In genomic region chr20:3739054-3739925, GRCh38 we compare ENCODE assay signal across 10 cellular contexts. TPM values are rescaled to one million over a fixed set of nuclear protein-coding genes. Genes with fewer than 3 reads are reported as not detected.
DNase-seq lines count a peak whose midpoint lies in the region; ATAC-seq and TF ChIP-seq lines count a peak whose summit lies in the region.
"Had no signal": no experiment of that assay in that cellular context is flagged by ENCODE, and none has a peak within 500 bp of the region (broad histone marks: within the 10 kb centered on the region; RNA-seq: fewer than 3 reads in every experiment).

No MANE protein-coding gene starts in this region.

- no peak for TF ChIP-seq EP300 in suprapubic skin (IDR thresholded peaks at IDR 0.05)

- no peak for TF ChIP-seq POLR2A in suprapubic skin (IDR thresholded peaks at IDR 0.05)

- H3K27me3 ChIP-seq in hepatocyte, result peaks cover 4% of the 10 kb centered on the region
- H3K27me3 ChIP-seq in suprapubic skin, result no peaks in the 10 kb centered on the region

- H4K20me1 ChIP-seq in hepatocyte (ENCODE audit: insufficient read depth, poor library complexity, severe bottlenecking), result no peaks in the 10 kb centered on the region

- no peaks in the 10 kb centered on the region for H3K36me3 ChIP-seq in hepatocyte (replicated peaks; ENCODE audit: insufficient read depth, low read depth)
- H3K36me3 ChIP-seq in suprapubic skin, result no peaks in the 10 kb centered on the region

- H2AFZ ChIP-seq in hepatocyte, result no peak overlapping the region

- DNase-seq in hepatocyte (ENCODE audit: low spot score) (peak; percentile 3), suprapubic skin (ENCODE audit: low spot score in 2 of 2) (no peak), NCI-H82 treated with DMSO at 0.1 percent for 48 hours (lab: John Stamatoyannopoulos, UW; ENCODE audit: unreplicated experiment) (no peak)
- DNase-seq in activated T-cell treated with anti-CD3 and anti-CD28 coated beads, Interleukin-2, amount 50 U/mL, for 48 hours, result no peak
- DNase-seq: activated CD8-positive, alpha-beta memory T cell treated with anti-CD3 and anti-CD28 coated beads, Interleukin-2, amount 50 U/mL, for 48 hours; activated naive CD8-positive, alpha-beta T cell treated with anti-CD3 and anti-CD28 coated beads, Interleukin-2, amount 50 U/mL, for 24 hours; stimulated activated CD4-positive, alpha-beta T cell treated with anti-CD3 and anti-CD28 coated beads, Interleukin-4, amount 100 ng/mL, for 1 hour had no signal

- no peak overlapping the region for H3K4me3 ChIP-seq in hepatocyte
- no peak overlapping the region for H3K4me3 ChIP-seq in suprapubic skin

- H3K79me2 ChIP-seq in hepatocyte, result no peaks in the 10 kb centered on the region

- WGBS in hepatocyte (ENCODE audit: low lambda C conversion rate, missing lambda C conversion rate), result 83% methylated on average over 19 of the region's 19 CpGs
- 72% methylated on average over 15 of the region's 19 CpGs for WGBS in suprapubic skin

- H3K9me2 ChIP-seq in hepatocyte (replicated peaks; ENCODE audit: insufficient read depth), result no peaks in the 10 kb centered on the region

- ATAC-seq in HG03175 (IDR thresholded peaks at IDR 0.05; ENCODE audit: unreplicated experiment), result no peak
- ATAC-seq: activated naive CD8-positive, alpha-beta T cell treated with anti-CD3 and anti-CD28 coated beads, Interleukin-2, amount 50 U/mL, for 24 hours had no signal

- H3K9me3 ChIP-seq in hepatocyte (ENCODE audit: low read depth) (no peaks in the 10 kb centered on the region), suprapubic skin (no peaks in the 10 kb centered on the region)

- H3K4me2 ChIP-seq in hepatocyte, result no peak overlapping the region

- TF ChIP-seq CTCF in hepatocyte (IDR thresholded peaks at IDR 0.05; ENCODE audit: poor library complexity) (no peak), suprapubic skin (IDR thresholded peaks at IDR 0.05) (no peak)

- H3K4me1 ChIP-seq in hepatocyte (ENCODE audit: insufficient read depth), result no peaks in the 10 kb centered on the region
- H3K4me1 ChIP-seq in suprapubic skin, result peaks cover 1% of the 10 kb centered on the region

- peak overlapping the region; percentile 60 for H3K27ac ChIP-seq in cingulate gyrus (ENCODE audit: low read depth, low read length)
- no peak overlapping the region for H3K27ac ChIP-seq in hepatocyte
- H3K27ac ChIP-seq in suprapubic skin, result peak overlapping the region; percentile 28

RNA-seq across cellular contexts. Expression of gene HSPA12B, which starts 6.8 kb away (rescaled TPM):
- total RNA-seq in hepatocyte, result 3.4 and 3.7 TPM in 2 replicates
- 2.5 and 2.9 TPM in 2 replicates for polyA plus RNA-seq in hepatocyte
- total RNA-seq in suprapubic skin, result 1 to 10 TPM; 1.9 to 8.7 (median 4.4) TPM
- total RNA-seq: RPMI7951 had no signal

RNA-seq across cellular contexts. Expression of gene SIGLEC1, which starts 26.9 kb away (rescaled TPM):
- total RNA-seq in hepatocyte, result 0.16 and 0.23 TPM in 2 replicates
- 0.11 and 0.62 TPM in 2 replicates for polyA plus RNA-seq in hepatocyte
- 1 to 10 TPM in 2 of 4 donors, under 1 TPM in 2; 0.60 to 3.5 (median 1.1) TPM for total RNA-seq in suprapubic skin
- total RNA-seq: RPMI7951 had no signal

RNA-seq across cellular contexts. Expression of gene ADISSP, which starts 28.3 kb away (rescaled TPM):
- total RNA-seq in hepatocyte (9.6 and 11.7 TPM in 2 replicates), suprapubic skin (10 to 100 TPM in 3 of 4 donors, 1 to 10 TPM in 1; 8.4 to 20.3 (median 18.9) TPM)
- polyA plus RNA-seq in hepatocyte, result 31.7 and 36.0 TPM in 2 replicates

RNA-seq across cellular contexts. Expression of gene SPEF1, which starts 42.0 kb away (rescaled TPM):
- total RNA-seq in hepatocyte (0.63 TPM in 1 of 2 replicates, not detected in the other), suprapubic skin (not detected)
- 0.51 TPM in 1 of 2 replicates, not detected in the other for polyA plus RNA-seq in hepatocyte
- total RNA-seq: RPMI7951 had no signal

RNA-seq across cellular contexts. Expression of gene CENPB, which starts 47.2 kb away (rescaled TPM):
- total RNA-seq in hepatocyte, result 40.9 and 46.7 TPM in 2 replicates
- 17.6 and 21.2 TPM in 2 replicates for polyA plus RNA-seq in hepatocyte
- total RNA-seq in suprapubic skin, result 10 to 100 TPM; 57.0 to 81.4 (median 66.4) TPM
